25 cellular contexts compared by ENCODE assay signal in the genomic region with DNA sequence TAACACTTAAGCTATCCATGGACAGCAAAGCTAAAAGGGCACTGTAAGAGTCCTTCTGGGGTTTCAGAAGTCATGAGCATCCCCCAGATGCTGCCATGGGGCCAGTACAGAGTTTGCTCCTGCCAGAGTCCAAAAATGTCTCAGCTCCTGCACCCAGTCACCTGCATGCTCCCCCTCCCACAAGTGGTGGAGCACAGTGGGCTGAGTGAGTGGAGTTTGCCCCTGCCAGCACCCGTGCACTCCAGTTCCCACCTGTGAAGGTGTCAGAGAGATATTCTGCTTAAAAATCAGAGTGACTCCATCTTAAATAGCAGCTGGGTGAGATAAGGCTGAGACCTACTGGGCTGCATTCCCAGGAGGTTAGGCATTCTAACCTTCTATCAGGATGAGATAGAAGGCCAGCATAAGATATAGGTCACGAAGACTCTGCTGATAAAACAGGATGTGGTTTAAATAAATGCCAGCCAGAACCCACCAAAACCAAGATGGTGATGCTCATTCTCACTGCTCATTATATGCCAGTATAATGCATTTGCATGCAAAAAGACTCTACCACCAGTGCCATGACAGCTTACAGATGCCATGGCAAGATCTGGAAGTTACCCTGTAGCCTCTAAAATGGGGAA.
DNase-seq lines count a peak whose midpoint lies in the region; ATAC-seq lines count a peak whose summit lies in the region.
"Had no signal": no experiment of that assay in that cellular context is flagged by ENCODE, and none has a peak within 500 bp of the region (broad histone marks: within the 10 kb centered on the region; RNA-seq: fewer than 3 reads in every experiment).

No MANE protein-coding gene starts in this region.

- no peaks in the 10 kb centered on the region for H3K36me3 Mint-ChIP-seq in activated CD4-positive, alpha-beta T cell treated with anti-CD3 and anti-CD28 coated beads, Interleukin-2, amount 10 ng/mL, durations not matched to agents 24 days and 14 days (ENCODE audit: low read depth)
- H3K36me3 Mint-ChIP-seq in effector memory CD8-positive, alpha-beta T cell (ENCODE audit: insufficient read depth) = no peaks in the 10 kb centered on the region
- H3K36me3 Mint-ChIP-seq: WTC11 had no signal

- peak; percentile 86 for ATAC-seq in effector memory CD8-positive, alpha-beta T cell (replicated peaks)
- peak; percentile 42 for ATAC-seq in stimulated activated naive CD8-positive, alpha-beta T cell treated with anti-CD3 and anti-CD28 coated beads, Interleukin-15, amount 100 ng/mL, for 72 hours
- ATAC-seq: left cardiac atrium, WTC11 had no signal

- H3K27ac Mint-ChIP-seq in activated CD4-positive, alpha-beta T cell treated with anti-CD3 and anti-CD28 coated beads, Interleukin-2, amount 10 ng/mL, durations not matched to agents 24 days and 14 days = no peak overlapping the region
- peak overlapping the region in 1 of 2 donors; percentile 41 for H3K27ac Mint-ChIP-seq in effector memory CD8-positive, alpha-beta T cell
- no peak overlapping the region for H3K27ac Mint-ChIP-seq in stimulated activated naive CD8-positive, alpha-beta T cell treated with anti-CD3 and anti-CD28 coated beads, Interleukin-15, amount 100 ng/mL, for 72 hours
- H3K27ac Mint-ChIP-seq: memory B cell; T-helper 1 cell treated with Interleukin-12 subunit alpha and Interleukin-12 subunit beta and Interleukin-4 antibody, amounts not matched to agents 30 μg/mL and 1 μg/mL, for 36 hours; WTC11 had no signal

- peak; percentile 45 for DNase-seq in activated CD4-positive, alpha-beta T cell treated with anti-CD3 and anti-CD28 coated beads, Interleukin-2, amount 10 ng/mL, durations not matched to agents 24 days and 14 days
- DNase-seq in activated CD4-positive, alpha-beta T cell treated with anti-CD3 and anti-CD28 coated beads, Interleukin-2, amount 50 U/mL, for 1 hour = no peak
- DNase-seq in OCI-M1 (lab: John Stamatoyannopoulos, UW) (peak; percentile 48), D341Med (ENCODE audit: low spot score) (no peak), NOMO-1 treated with dmso at 0.1 percent for 144 hours (lab: John Stamatoyannopoulos, UW; ENCODE audit: unreplicated experiment) (no peak), UCSD-AML1 (lab: John Stamatoyannopoulos, UW; ENCODE audit: unreplicated experiment) (no peak)
- DNase-seq in effector memory CD8-positive, alpha-beta T cell = no peak
- no peak for DNase-seq in stimulated activated naive CD8-positive, alpha-beta T cell treated with anti-CD3 and anti-CD28 coated beads, Interleukin-15, amount 100 ng/mL, for 72 hours
- DNase-seq: 8988T; activated naive CD4-positive, alpha-beta T cell; activated T-cell treated with anti-CD3 and anti-CD28 coated beads, Interleukin-2, amount 50 U/mL, for 1 hour; AML-193; amygdala; COR-L47; dermis blood vessel endothelial cell; DMS79 treated with DMSO at 0.1 percent for 48 hours; IMR-90; left cardiac atrium; NCI-H187; NCI-H82; stimulated activated naive CD4-positive, alpha-beta T cell treated with Interleukin-2 at 50 U/mL for 16 hours; thyroid gland had no signal

- peaks cover 1% of the 10 kb centered on the region for H3K27me3 Mint-ChIP-seq in activated CD4-positive, alpha-beta T cell treated with anti-CD3 and anti-CD28 coated beads, Interleukin-2, amount 10 ng/mL, durations not matched to agents 24 days and 14 days
- H3K27me3 Mint-ChIP-seq in effector memory CD8-positive, alpha-beta T cell = no peaks in the 10 kb centered on the region
- H3K27me3 Mint-ChIP-seq in stimulated activated naive CD8-positive, alpha-beta T cell treated with anti-CD3 and anti-CD28 coated beads, Interleukin-15, amount 100 ng/mL, for 72 hours = peaks cover 32% of the 10 kb centered on the region

- intact Hi-C loops in activated CD4-positive, alpha-beta T cell treated with anti-CD3 and anti-CD28 coated beads, Interleukin-2, amount 10 ng/mL, durations not matched to agents 24 days and 14 days (cut with micrococcal nuclease) = no loop called here

- H3K4me3 Mint-ChIP-seq in activated CD4-positive, alpha-beta T cell treated with anti-CD3 and anti-CD28 coated beads, Interleukin-2, amount 10 ng/mL, durations not matched to agents 24 days and 14 days = no peak overlapping the region
- peak overlapping the region; percentile 27 to 29 for H3K4me3 Mint-ChIP-seq in effector memory CD8-positive, alpha-beta T cell
- no peak overlapping the region for H3K4me3 Mint-ChIP-seq in stimulated activated naive CD8-positive, alpha-beta T cell treated with anti-CD3 and anti-CD28 coated beads, Interleukin-15, amount 100 ng/mL, for 72 hours
- H3K4me3 Mint-ChIP-seq: memory B cell; T-helper 1 cell treated with Interleukin-12 subunit alpha and Interleukin-12 subunit beta and Interleukin-4 antibody, amounts not matched to agents 30 μg/mL and 1 μg/mL, for 36 hours; WTC11 had no signal

- peaks cover 3% of the 10 kb centered on the region for H3K4me1 Mint-ChIP-seq in activated CD4-positive, alpha-beta T cell treated with anti-CD3 and anti-CD28 coated beads, Interleukin-2, amount 10 ng/mL, durations not matched to agents 24 days and 14 days
- H3K4me1 Mint-ChIP-seq in effector memory CD8-positive, alpha-beta T cell (ENCODE audit: low read depth in 2 of 2) = peaks cover 31 to 46% of the 10 kb centered on the region in 2 donors
- H3K4me1 Mint-ChIP-seq in stimulated activated naive CD8-positive, alpha-beta T cell treated with anti-CD3 and anti-CD28 coated beads, Interleukin-15, amount 100 ng/mL, for 72 hours = peaks cover 12% of the 10 kb centered on the region

- H3K9me3 Mint-ChIP-seq in activated CD4-positive, alpha-beta T cell treated with anti-CD3 and anti-CD28 coated beads, Interleukin-2, amount 10 ng/mL, durations not matched to agents 24 days and 14 days = no peaks in the 10 kb centered on the region
- H3K9me3 Mint-ChIP-seq in effector memory CD8-positive, alpha-beta T cell = no peaks in the 10 kb centered on the region
- peaks cover 0 to 1% of the 10 kb centered on the region in 2 donors for H3K9me3 Mint-ChIP-seq in stimulated activated naive CD8-positive, alpha-beta T cell treated with anti-CD3 and anti-CD28 coated beads, Interleukin-15, amount 100 ng/mL, for 72 hours
- H3K9me3 Mint-ChIP-seq: memory B cell; T-helper 1 cell treated with Interleukin-12 subunit alpha and Interleukin-12 subunit beta and Interleukin-4 antibody, amounts not matched to agents 30 μg/mL and 1 μg/mL, for 36 hours had no signal

Comparison
In these comparisons a context has a peak if more than half of its experiments do, and no peak if none do; other contexts are left out.
1. DNase-seq: peak in activated CD4-positive, alpha-beta T cell treated with anti-CD3 and anti-CD28 coated beads, Interleukin-2, amount 10 ng/mL, durations not matched to agents 24 days and 14 days (single experiment) and OCI-M1 (single experiment); none in activated CD4-positive, alpha-beta T cell treated with anti-CD3 and anti-CD28 coated beads, Interleukin-2, amount 50 U/mL, for 1 hour (single experiment), effector memory CD8-positive, alpha-beta T cell (0 of 3), stimulated activated naive CD8-positive, alpha-beta T cell treated with anti-CD3 and anti-CD28 coated beads, Interleukin-15, amount 100 ng/mL, for 72 hours (0 of 2), D341Med (single experiment), NOMO-1 treated with dmso at 0.1 percent for 144 hours (single experiment) and UCSD-AML1 (single experiment).
2. H3K4me3 Mint-ChIP-seq: peak in effector memory CD8-positive, alpha-beta T cell (2 of 2); none in activated CD4-positive, alpha-beta T cell treated with anti-CD3 and anti-CD28 coated beads, Interleukin-2, amount 10 ng/mL, durations not matched to agents 24 days and 14 days (single experiment) and stimulated activated naive CD8-positive, alpha-beta T cell treated with anti-CD3 and anti-CD28 coated beads, Interleukin-15, amount 100 ng/mL, for 72 hours (0 of 2).